17 cellular contexts compared by ENCODE assay signal in genomic region chr1:59915516-59915915, GRCh38.
"Had no signal": no experiment of that assay in that cellular context is flagged by ENCODE, and none has a peak within 500 bp of the region (broad histone marks: within the 10 kb centered on the region; RNA-seq: fewer than 3 reads in every experiment).

No MANE protein-coding gene starts in this region.

- H3K27me3 ChIP-seq: spleen had no signal

- H3K36me3 Mint-ChIP-seq: activated CD4-positive, alpha-beta memory T cell treated with anti-CD3 and anti-CD28 coated beads for 36 hours; natural killer cell; stimulated activated memory B cell treated with anti-CD40 and anti-IgM and Interleukin-4, amounts not matched to agents 10 μg/mL and 1 μg/mL and 100 μg/mL, for 72 hours had no signal

- H3K9me3 Mint-ChIP-seq: activated CD4-positive, alpha-beta memory T cell treated with anti-CD3 and anti-CD28 coated beads for 36 hours; activated naive CD8-positive, alpha-beta T cell treated with anti-CD3 and anti-CD28 coated beads, Interleukin-2, amount 10 ng/mL, durations not matched to agents 7 days and 5 days; activated T-cell treated with anti-CD3 and anti-CD28 coated beads, Interleukin-2, amount 50 U/mL, for 72 hours; dendritic cell treated with granulocyte-macrophage colony-stimulating factor and Interleukin-4, amounts not matched to agents 40 ng/mL and 50 ng/mL, for 4 days; natural killer cell; stimulated activated memory B cell treated with anti-CD40 and anti-IgM and Interleukin-4, amounts not matched to agents 10 μg/mL and 1 μg/mL and 100 μg/mL, for 72 hours had no signal

- H3K4me1 ChIP-seq: lower lobe of right lung, spleen had no signal

- H3K27me3 Mint-ChIP-seq: activated naive CD8-positive, alpha-beta T cell treated with anti-CD3 and anti-CD28 coated beads, Interleukin-2, amount 10 ng/mL, durations not matched to agents 7 days and 5 days; dendritic cell treated with granulocyte-macrophage colony-stimulating factor and Interleukin-4, amounts not matched to agents 40 ng/mL and 50 ng/mL, for 4 days; stimulated activated memory B cell treated with anti-CD40 and anti-IgM and Interleukin-4, amounts not matched to agents 10 μg/mL and 1 μg/mL and 100 μg/mL, for 72 hours had no signal

- DNase-seq: activated CD4-positive, alpha-beta memory T cell treated with anti-CD3 and anti-CD28 coated beads for 36 hours; activated gamma-delta T cell treated with Interleukin-2 at 50 U/mL for 16 hours; activated naive CD8-positive, alpha-beta T cell treated with anti-CD3 and anti-CD28 coated beads, Interleukin-2, amount 10 ng/mL, durations not matched to agents 7 days and 5 days; activated T-cell treated with anti-CD3 and anti-CD28 coated beads, Interleukin-2, amount 50 U/mL, for 72 hours; glutamatergic neuron; islet precursor cell; lower lobe of right lung; natural killer cell; posterior cingulate gyrus; spleen; stimulated activated CD4-positive, alpha-beta T cell treated with anti-CD3 and anti-CD28 coated beads, Interleukin-1b, Interleukin-23, amount 100 ng/mL, for 48 hours; T-helper 1 cell had no signal

- H3K27ac ChIP-seq: cardiac muscle cell, lower lobe of right lung, spleen, VCaP had no signal

- H3K9me3 ChIP-seq: lower lobe of right lung, spleen had no signal

- H3K36me3 ChIP-seq: cardiac muscle cell, lower lobe of right lung, spleen had no signal

- ATAC-seq: activated T-cell treated with anti-CD3 and anti-CD28 coated beads, Interleukin-2, amount 50 U/mL, for 72 hours; esophagus mucosa; lower lobe of right lung; natural killer cell; stimulated activated memory B cell treated with anti-CD40 and anti-IgM and Interleukin-4, amounts not matched to agents 10 μg/mL and 1 μg/mL and 100 μg/mL, for 72 hours had no signal

- H3K4me1 Mint-ChIP-seq: natural killer cell; stimulated activated memory B cell treated with anti-CD40 and anti-IgM and Interleukin-4, amounts not matched to agents 10 μg/mL and 1 μg/mL and 100 μg/mL, for 72 hours had no signal

- H3K4me3 Mint-ChIP-seq: activated CD4-positive, alpha-beta memory T cell treated with anti-CD3 and anti-CD28 coated beads for 36 hours; activated naive CD8-positive, alpha-beta T cell treated with anti-CD3 and anti-CD28 coated beads, Interleukin-2, amount 10 ng/mL, durations not matched to agents 7 days and 5 days; activated T-cell treated with anti-CD3 and anti-CD28 coated beads, Interleukin-2, amount 50 U/mL, for 72 hours; dendritic cell treated with granulocyte-macrophage colony-stimulating factor and Interleukin-4, amounts not matched to agents 40 ng/mL and 50 ng/mL, for 4 days; natural killer cell; stimulated activated memory B cell treated with anti-CD40 and anti-IgM and Interleukin-4, amounts not matched to agents 10 μg/mL and 1 μg/mL and 100 μg/mL, for 72 hours had no signal

- H3K27ac Mint-ChIP-seq: activated CD4-positive, alpha-beta memory T cell treated with anti-CD3 and anti-CD28 coated beads for 36 hours; activated naive CD8-positive, alpha-beta T cell treated with anti-CD3 and anti-CD28 coated beads, Interleukin-2, amount 10 ng/mL, durations not matched to agents 7 days and 5 days; activated T-cell treated with anti-CD3 and anti-CD28 coated beads, Interleukin-2, amount 50 U/mL, for 72 hours; dendritic cell treated with granulocyte-macrophage colony-stimulating factor and Interleukin-4, amounts not matched to agents 40 ng/mL and 50 ng/mL, for 4 days; natural killer cell; stimulated activated memory B cell treated with anti-CD40 and anti-IgM and Interleukin-4, amounts not matched to agents 10 μg/mL and 1 μg/mL and 100 μg/mL, for 72 hours had no signal

- H3K4me3 ChIP-seq: cardiac muscle cell, lower lobe of right lung, spleen had no signal
